Comparison of ENCODE assay signal across 14 cellular contexts in genomic region chr10:30017576-30017975, GRCh38. TPM values are rescaled to one million over a fixed set of nuclear protein-coding genes. Genes with fewer than 3 reads are reported as not detected.
"Had no signal": no experiment of that assay in that cellular context is flagged by ENCODE, and none has a peak within 500 bp of the region (broad histone marks: within the 10 kb centered on the region; RNA-seq: fewer than 3 reads in every experiment).

No MANE protein-coding gene starts in this region.

- H3K4me3 ChIP-seq: dorsolateral prefrontal cortex, mucosa of descending colon, smooth muscle cell had no signal

- H3K4me2 ChIP-seq: smooth muscle cell had no signal

- H3K27me3 Mint-ChIP-seq: progenitor cell of endocrine pancreas had no signal

- DNase-seq: activated gamma-delta T cell; activated T-cell treated with anti-CD3 and anti-CD28 coated beads, Interleukin-2, amount 50 U/mL, for 24 hours; dorsolateral prefrontal cortex; foreskin fibroblast; left colon; mammary epithelial cell; mucosa of descending colon; naive thymus-derived CD8-positive, alpha-beta T cell; right cardiac atrium; stimulated activated naive B cell treated with anti-CD40 and anti-IgM and Interleukin-4, amounts not matched to agents 10 μg/mL and 1 μg/mL and 100 μg/mL, for 72 hours had no signal

- H3K9me3 ChIP-seq: mucosa of descending colon had no signal

- H3K4me3 Mint-ChIP-seq: activated naive CD8-positive, alpha-beta T cell; activated T-cell treated with anti-CD3 and anti-CD28 coated beads, Interleukin-2, amount 50 U/mL, for 24 hours; naive thymus-derived CD8-positive, alpha-beta T cell; stimulated activated naive B cell treated with anti-CD40 and anti-IgM and Interleukin-4, amounts not matched to agents 10 μg/mL and 1 μg/mL and 100 μg/mL, for 72 hours had no signal

- H3K9me3 Mint-ChIP-seq: activated T-cell treated with anti-CD3 and anti-CD28 coated beads, Interleukin-2, amount 50 U/mL, for 24 hours; naive thymus-derived CD8-positive, alpha-beta T cell; stimulated activated naive B cell treated with anti-CD40 and anti-IgM and Interleukin-4, amounts not matched to agents 10 μg/mL and 1 μg/mL and 100 μg/mL, for 72 hours had no signal

- ATAC-seq: esophagus mucosa; left colon; mucosa of descending colon; naive thymus-derived CD8-positive, alpha-beta T cell; right cardiac atrium; stimulated activated naive B cell treated with anti-CD40 and anti-IgM and Interleukin-4, amounts not matched to agents 10 μg/mL and 1 μg/mL and 100 μg/mL, for 72 hours had no signal

- H3K36me3 Mint-ChIP-seq: activated naive CD8-positive, alpha-beta T cell; naive thymus-derived CD8-positive, alpha-beta T cell; stimulated activated naive B cell treated with anti-CD40 and anti-IgM and Interleukin-4, amounts not matched to agents 10 μg/mL and 1 μg/mL and 100 μg/mL, for 72 hours had no signal

RNA-seq across cellular contexts. Expression of gene JCAD, which starts 41.8 kb away (rescaled TPM):
- total RNA-seq: naive thymus-derived CD8-positive, alpha-beta T cell had no signal
